20 cellular contexts compared by ENCODE assay signal in genomic region chr21:34583926-34584563, GRCh38. TPM values are rescaled to one million over a fixed set of nuclear protein-coding genes. Genes with fewer than 3 reads are reported as not detected.
DNase-seq lines count a peak whose midpoint lies in the region; ATAC-seq and TF ChIP-seq lines count a peak whose summit lies in the region.
"Had no signal": no experiment of that assay in that cellular context is flagged by ENCODE, and none has a peak within 500 bp of the region (broad histone marks: within the 10 kb centered on the region; RNA-seq: fewer than 3 reads in every experiment).

No MANE protein-coding gene starts in this region.

- no peak overlapping the region for H2BK15ac ChIP-seq in mesenchymal stem cell (ENCODE audit: low read depth, poor library complexity, severe bottlenecking)

- no peak overlapping the region for H4K91ac ChIP-seq in mesenchymal stem cell (ENCODE audit: low read length)

- H3K9ac ChIP-seq in GM23248 (no peak overlapping the region), mesenchymal stem cell (ENCODE audit: low read length) (peak overlapping the region; percentile 18)
- H3K9ac ChIP-seq: KMS-11 had no signal

- H3K27ac ChIP-seq in GM23248 (no peak overlapping the region), gastroesophageal sphincter (peak overlapping the region in 3 of 4 donors; percentile 38 to 76 (median 52)), mesenchymal stem cell (ENCODE audit: low read length, poor library complexity, severe bottlenecking) (no peak overlapping the region)
- H3K27ac ChIP-seq: C4-2B, KMS-11, suprapubic skin, vagina had no signal

- 9 to 19% methylated on average over 3 of the region's 3 CpGs for WGBS in GM23248 (ENCODE audit: low coverage in 1 of 2, low lambda C conversion rate in 2 of 2, missing lambda C conversion rate in 2 of 2), 2 experiments
- 10 to 18% methylated on average over 3 of the region's 3 CpGs for WGBS in gastroesophageal sphincter (ENCODE audit: low coverage in 1 of 2), 2 donors
- WGBS in mesenchymal stem cell: 94% methylated on average over 3 of the region's 3 CpGs

- no peak for TF ChIP-seq EP300 in gastroesophageal sphincter (IDR thresholded peaks at IDR 0.05)

- H3K4me3 ChIP-seq in GM23248 (no peak overlapping the region), gastroesophageal sphincter (no peak overlapping the region), mesenchymal stem cell (ENCODE audit: insufficient read depth in 1 of 2, low read depth in 1 of 2, low read length in 2 of 2) (no peak overlapping the region)
- H3K4me3 ChIP-seq: mucosa of descending colon, suprapubic skin, vagina had no signal

- TF ChIP-seq CTCF in gastroesophageal sphincter (IDR thresholded peaks at IDR 0.05): no peak

- H3K4me2 ChIP-seq in GM23248 (ENCODE audit: unreplicated experiment) (no peak overlapping the region), mesenchymal stem cell (ENCODE audit: low read length, poor library complexity, severe bottlenecking) (no peak overlapping the region)
- H3K4me2 ChIP-seq: KMS-11 had no signal

- H3F3A ChIP-seq in GM23248 (ENCODE audit: insufficient read depth): peaks cover 8% of the 10 kb centered on the region

- H4K20me1 ChIP-seq in GM23248 (ENCODE audit: insufficient read depth): no peaks in the 10 kb centered on the region

- H3K27me3 ChIP-seq in GM23248 (replicated peaks; ENCODE audit: insufficient read depth) (no peaks in the 10 kb centered on the region), gastroesophageal sphincter (no peaks in the 10 kb centered on the region), mesenchymal stem cell (ENCODE audit: control insufficient read depth in 1 of 2, insufficient read depth in 1 of 2, low read length in 2 of 2) (no peaks in the 10 kb centered on the region)
- H3K27me3 ChIP-seq: suprapubic skin, vagina had no signal

- H2AK5ac ChIP-seq in mesenchymal stem cell (ENCODE audit: low read length, severe bottlenecking): no peak overlapping the region

- H3K79me1 ChIP-seq in mesenchymal stem cell (replicated peaks; ENCODE audit: low read length, poor library complexity, severe bottlenecking): peaks cover 11% of the 10 kb centered on the region

- no peaks in the 10 kb centered on the region for H3K9me2 ChIP-seq in GM23248 (ENCODE audit: insufficient read depth)

- no peak overlapping the region for H3K14ac ChIP-seq in mesenchymal stem cell (ENCODE audit: low read length in 2 of 2)

- DNase-seq in AG08395 (ENCODE audit: low spot score) (peak; percentile 32), GM23248 (peak; percentile 42), mesenchymal stem cell (no peak), NCI-H2171 treated with DMSO at 0.1 percent for 48 hours (lab: John Stamatoyannopoulos, UW) (no peak), mesenteric fat pad (ENCODE audit: low spot score) (no peak), mucosa of gallbladder (ENCODE audit: low spot score) (no peak)
- DNase-seq: activated CD4-positive, alpha-beta T cell treated with anti-CD3 and anti-CD28 coated beads, Interleukin-2, amount 50 U/mL, for 1 hour; EL; NCI-H1417 treated with DMSO at 0.1 percent for 48 hours; NCI-H2081 treated with DMSO at 0.1 percent for 48 hours; NCI-H82 had no signal

- H2BK12ac ChIP-seq in mesenchymal stem cell (ENCODE audit: low read length in 2 of 2): no peak overlapping the region

- ATAC-seq in gastroesophageal sphincter (peak; percentile 58), HG03571 (IDR thresholded peaks at IDR 0.05; ENCODE audit: unreplicated experiment) (no peak)
- ATAC-seq: activated T-helper 17 cell treated with anti-CD3 and anti-CD28 coated beads, Interleukin-2, amount 50 U/mL, for 72 hours; stimulated activated memory B cell treated with anti-CD40 and anti-IgM and Interleukin-4, amounts not matched to agents 10 μg/mL and 1 μg/mL and 100 μg/mL, for 72 hours had no signal

- H2BK5ac ChIP-seq in mesenchymal stem cell (ENCODE audit: low read depth, low read length, poor library complexity, severe bottlenecking): no peak overlapping the region

- no peaks in the 10 kb centered on the region for H3K79me2 ChIP-seq in GM23248 (ENCODE audit: insufficient read depth)

- H3K23ac ChIP-seq in mesenchymal stem cell (ENCODE audit: low read length in 2 of 2): no peak overlapping the region

- no peak overlapping the region for H3K18ac ChIP-seq in mesenchymal stem cell (ENCODE audit: low read depth in 1 of 2, low read length in 2 of 2)

- no peak overlapping the region for H2BK120ac ChIP-seq in mesenchymal stem cell (ENCODE audit: low read depth, low read length)

- no peaks in the 10 kb centered on the region for H3K9me3 ChIP-seq in GM23248 (ENCODE audit: low read depth)
- no peaks in the 10 kb centered on the region for H3K9me3 ChIP-seq in gastroesophageal sphincter
- peaks cover 5% of the 10 kb centered on the region for H3K9me3 ChIP-seq in mesenchymal stem cell (ENCODE audit: control insufficient read depth, low read length)
- H3K9me3 ChIP-seq: mucosa of descending colon, suprapubic skin, vagina had no signal

- H3K36me3 ChIP-seq in GM23248 (ENCODE audit: low read depth): no peaks in the 10 kb centered on the region
- H3K36me3 ChIP-seq in gastroesophageal sphincter: no peaks in the 10 kb centered on the region
- no peaks in the 10 kb centered on the region for H3K36me3 ChIP-seq in mesenchymal stem cell (ENCODE audit: control insufficient read depth in 1 of 2, insufficient read depth in 2 of 2, low read depth in 1 of 2, low read length in 2 of 2)
- H3K36me3 ChIP-seq: suprapubic skin, vagina had no signal

- no peak overlapping the region for H4K8ac ChIP-seq in mesenchymal stem cell (ENCODE audit: low read length)

- TF ChIP-seq POLR2A in gastroesophageal sphincter (IDR thresholded peaks at IDR 0.05): no peak

- no peak overlapping the region for H3K4ac ChIP-seq in mesenchymal stem cell (ENCODE audit: low read depth in 1 of 2, low read length in 2 of 2)

- in situ Hi-C loops in GM23248 (cut with MboI): loop anchor here (10.0 kb wide), 1 partner anchor 61 kb away; no protein-coding TSS in a partner anchor

- H3K4me1 ChIP-seq in GM23248 (ENCODE audit: insufficient read depth) (peaks cover 27% of the 10 kb centered on the region), gastroesophageal sphincter (peaks cover 0 to 49% (median 16%) of the 10 kb centered on the region in 3 donors), mesenchymal stem cell (ENCODE audit: control insufficient read depth, insufficient read depth, low read depth, low read length) (peaks cover 7% of the 10 kb centered on the region)

- H2AFZ ChIP-seq in GM23248 (peak overlapping the region; percentile 53), mesenchymal stem cell (ENCODE audit: low read depth, low read length) (no peak overlapping the region)

RNA-seq across cellular contexts. Expression of gene RCAN1, which starts 30.9 kb away (rescaled TPM):
- total RNA-seq in GM23248 (2014; rRNA removed; shearing (Covaris generic)): 65.9 and 74.1 TPM in 2 replicates
- polyA plus RNA-seq in GM23248 (2016; fragmentation: Nextera tagmentation; extraction: Ambion mirVana): 76.3 and 77.3 TPM in 2 replicates
- total RNA-seq in gastroesophageal sphincter (10 to 100 TPM; 32.1 to 58.6 (median 42.2) TPM), mesenteric fat pad (57.5 TPM), mucosa of gallbladder (30.9 TPM)
- polyA plus RNA-seq in mesenchymal stem cell (2013, experiment 1 of 2): 32.5 TPM
- polyA plus RNA-seq in mesenchymal stem cell (2013, experiment 2 of 2): 33.5 TPM

Comparison
In these comparisons a context has a peak if more than half of its experiments do, and no peak if none do; other contexts are left out.
1. DNase-seq: peak in AG08395 (single experiment) and GM23248 (single experiment); none in mesenchymal stem cell (single experiment), NCI-H2171 treated with DMSO at 0.1 percent for 48 hours (single experiment), mesenteric fat pad (single experiment) and mucosa of gallbladder (single experiment).
2. H3K27ac ChIP-seq: peak in gastroesophageal sphincter (3 of 4); none in GM23248 (single experiment) and mesenchymal stem cell (single experiment).